8 cellular contexts compared by ENCODE assay signal in the genomic region with DNA sequence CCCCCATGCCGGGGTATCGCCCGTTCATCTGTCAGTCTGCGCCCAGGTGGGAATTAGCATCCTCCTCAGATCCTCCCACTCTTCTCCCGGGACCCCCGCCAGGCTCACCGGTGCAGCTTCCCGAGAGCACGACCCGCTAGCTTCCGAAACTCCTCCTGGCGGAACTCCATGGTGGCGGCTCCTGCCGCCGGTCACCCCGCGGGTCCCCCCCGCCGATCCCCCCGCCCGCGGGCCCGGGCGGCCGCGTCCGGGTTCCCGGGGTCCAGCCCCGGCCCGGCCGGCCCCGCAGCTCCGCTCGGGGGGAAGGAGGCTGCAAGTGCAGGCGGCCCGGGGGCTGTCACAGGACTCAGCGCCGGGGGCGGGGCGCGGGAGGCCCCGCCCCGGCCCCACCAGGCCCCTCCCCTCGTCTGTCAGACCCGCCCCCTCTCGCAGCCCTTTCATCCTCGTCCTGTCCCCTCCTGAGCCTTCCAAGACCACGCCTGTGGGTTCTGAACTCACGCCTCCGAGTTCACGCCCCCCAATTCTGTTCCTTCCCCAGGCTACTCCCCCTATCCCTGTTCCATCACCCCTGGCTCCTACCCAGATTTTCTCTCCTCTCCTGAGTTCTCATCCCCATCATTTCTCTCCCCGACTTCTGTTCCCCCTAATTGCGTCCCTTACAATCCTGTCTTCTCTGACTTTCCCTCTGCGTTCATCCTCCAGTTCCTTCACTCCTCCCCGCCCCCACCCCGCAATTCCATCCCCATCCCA. TPM values are rescaled to one million over a fixed set of nuclear protein-coding genes. Genes with fewer than 3 reads are reported as not detected.
DNase-seq lines count a peak whose midpoint lies in the region; ATAC-seq lines count a peak whose summit lies in the region.

A gene (minus strand): TSS at position 318 of the 750 bp plus-strand sequence. CDS start 148 bp downstream, at position 170.

- H3K4me1 Mint-ChIP-seq in activated T-cell treated with anti-CD3 and anti-CD28 coated beads, Interleukin-2, amount 50 U/mL, for 72 hours (ENCODE audit: low read depth) = peaks cover 38% of the 10 kb centered on the region

- H3K4me3 Mint-ChIP-seq in activated T-cell treated with anti-CD3 and anti-CD28 coated beads, Interleukin-2, amount 50 U/mL, for 72 hours = peak within 1 kb of the TSS; percentile 78 to 87

- peak; percentile 30 for DNase-seq in DMS79 (lab: John Stamatoyannopoulos, UW)
- DNase-seq in NCI-H128 (lab: John Stamatoyannopoulos, UW; ENCODE audit: unreplicated experiment) = peak; percentile 11
- DNase-seq in activated T-cell treated with anti-CD3 and anti-CD28 coated beads, Interleukin-2, amount 50 U/mL, for 72 hours = peak in 1 of 2 donors; percentile 53
- peak; percentile 70 for DNase-seq in left ventricle myocardium superior
- DNase-seq in stimulated activated CD4-positive, alpha-beta T cell treated with anti-CD3 and anti-CD28 coated beads, Interleukin-4, amount 100 ng/mL, for 1 hour = peak; percentile 51
- no peak for DNase-seq in 8988T
- no peak for DNase-seq in Kasumi-1 (lab: John Stamatoyannopoulos, UW)

- peaks cover 3 to 5% of the 10 kb centered on the region in 2 donors for H3K36me3 Mint-ChIP-seq in activated T-cell treated with anti-CD3 and anti-CD28 coated beads, Interleukin-2, amount 50 U/mL, for 72 hours (ENCODE audit: insufficient read depth in 2 of 2)

- intact Hi-C loops in left ventricle myocardium superior (cut with micrococcal nuclease) = loop anchor here (5.0 kb wide), 1 partner anchor 49 kb away; no protein-coding TSS in a partner anchor

- peak within 1 kb of the TSS; percentile 34 for H3K27ac Mint-ChIP-seq in activated T-cell treated with anti-CD3 and anti-CD28 coated beads, Interleukin-2, amount 50 U/mL, for 72 hours

- peak; percentile 16 to 28 for ATAC-seq in activated T-cell treated with anti-CD3 and anti-CD28 coated beads, Interleukin-2, amount 50 U/mL, for 72 hours (replicated peaks in 1 of 2)
- ATAC-seq in left ventricle myocardium superior (peak; percentile 10), GM19328 (IDR thresholded peaks at IDR 0.05; ENCODE audit: unreplicated experiment) (no peak)

- H3K9me3 Mint-ChIP-seq in activated T-cell treated with anti-CD3 and anti-CD28 coated beads, Interleukin-2, amount 50 U/mL, for 72 hours = no peaks in the 10 kb centered on the region

- peaks cover 62% of the 10 kb centered on the region for H3K27me3 Mint-ChIP-seq in activated T-cell treated with anti-CD3 and anti-CD28 coated beads, Interleukin-2, amount 50 U/mL, for 72 hours (ENCODE audit: low read depth)

RNA-seq across cellular contexts. Expression of the gene that starts here (rescaled TPM):
- under 1 TPM; 0.42 to 0.74 TPM for total RNA-seq in activated T-cell treated with anti-CD3 and anti-CD28 coated beads, Interleukin-2, amount 50 U/mL, for 72 hours
- total RNA-seq in left ventricle myocardium superior = 1.4 TPM

Comparison
In these comparisons a context has a peak if more than half of its experiments do, and no peak if none do; other contexts are left out.
1. Peak in ATAC-seq in activated T-cell treated with anti-CD3 and anti-CD28 coated beads, Interleukin-2, amount 50 U/mL, for 72 hours; RNA of the gene not detected or under 1 TPM.
2. DNase-seq: peak in DMS79 (single experiment), NCI-H128 (single experiment), left ventricle myocardium superior (single experiment) and stimulated activated CD4-positive, alpha-beta T cell treated with anti-CD3 and anti-CD28 coated beads, Interleukin-4, amount 100 ng/mL, for 1 hour (single experiment); none in 8988T (single experiment) and Kasumi-1 (0 of 2).